ENCODE assay signal across 14 cellular contexts in the genomic region with DNA sequence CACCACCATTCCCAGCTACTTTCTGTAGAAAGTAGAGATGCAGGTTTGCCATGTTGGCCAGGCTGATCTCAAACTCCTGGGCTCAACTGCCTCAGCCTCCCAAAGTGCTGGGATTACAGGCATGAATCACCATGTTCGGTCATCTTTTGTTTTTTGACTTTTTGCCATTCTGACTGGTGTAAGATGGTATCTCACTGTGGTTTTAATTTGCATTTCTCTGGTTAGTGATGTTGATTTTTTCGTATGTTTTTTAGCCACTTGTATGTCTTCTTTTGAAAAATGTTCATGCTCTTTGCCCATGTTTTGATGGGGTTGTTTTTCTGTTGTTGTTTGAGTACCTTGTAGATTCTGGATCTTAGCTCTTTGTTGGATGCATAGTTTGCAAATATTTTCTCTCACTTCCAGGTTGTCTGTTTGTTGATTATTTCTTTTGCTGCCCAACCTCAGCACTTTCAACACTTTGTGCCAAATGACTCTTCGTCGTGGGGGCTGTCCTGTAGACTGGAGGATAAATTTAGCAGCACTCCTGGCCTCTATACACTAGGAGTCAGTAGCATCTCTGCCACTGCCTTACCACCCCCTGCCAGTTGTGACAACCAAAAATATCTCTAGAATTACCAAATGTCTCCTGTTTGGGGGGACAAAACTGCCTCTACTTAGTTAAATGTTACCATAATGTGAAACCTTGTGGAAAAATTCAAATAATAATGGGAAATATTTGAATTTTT. TPM values are rescaled to one million over a fixed set of nuclear protein-coding genes. Genes with fewer than 3 reads are reported as not detected.
DNase-seq lines count a peak whose midpoint lies in the region; ATAC-seq, FAIRE-seq and TF ChIP-seq lines count a peak whose summit lies in the region.
"Had no signal": no experiment of that assay in that cellular context is flagged by ENCODE, and none has a peak within 500 bp of the region (broad histone marks: within the 10 kb centered on the region; RNA-seq: fewer than 3 reads in every experiment).

No MANE protein-coding gene starts in this region.

- TF ChIP-seq POLR2A in GM12892 (IDR thresholded peaks at IDR 0.05; ENCODE audit: low read depth, low read length) = no peak

- POLR2A ChIA-PET in activated CD4-positive, alpha-beta memory T cell treated with anti-CD3 and anti-CD28 coated beads, Interleukin-2, amount 10 ng/mL, durations not matched to agents 7 days and 5 days (lab: Charles Lee) = interaction anchor here (1.0 kb wide), 1 partner anchor 26 kb away, joined by 3 read pairs; no protein-coding TSS in a partner anchor

- H3K9me3 Mint-ChIP-seq in activated CD4-positive, alpha-beta memory T cell treated with anti-CD3 and anti-CD28 coated beads, Interleukin-2, amount 10 ng/mL, durations not matched to agents 7 days and 5 days = no peaks in the 10 kb centered on the region
- H3K9me3 Mint-ChIP-seq: stimulated activated memory B cell treated with anti-CD40 and anti-IgM and Interleukin-4, amounts not matched to agents 10 μg/mL and 1 μg/mL and 100 μg/mL, for 72 hours had no signal

- peaks cover 15% of the 10 kb centered on the region for H3K27me3 Mint-ChIP-seq in activated CD4-positive, alpha-beta memory T cell treated with anti-CD3 and anti-CD28 coated beads, Interleukin-2, amount 10 ng/mL, durations not matched to agents 7 days and 5 days

- peak; percentile 80 for DNase-seq in HCEC 1CT
- no peak for DNase-seq in activated CD4-positive, alpha-beta memory T cell treated with anti-CD3 and anti-CD28 coated beads, Interleukin-2, amount 10 ng/mL, durations not matched to agents 7 days and 5 days
- peak; percentile 80 for DNase-seq in iris pigment epithelial cell (ENCODE audit: low read depth)
- DNase-seq in GOT3 (lab: John Stamatoyannopoulos, UW) = no peak
- DNase-seq in NCI-H146 (lab: John Stamatoyannopoulos, UW) = no peak
- DNase-seq in GM12892 (ENCODE audit: insufficient read length) = no peak
- DNase-seq: activated CD8-positive, alpha-beta memory T cell treated with anti-CD3 and anti-CD28 coated beads, Interleukin-2, amount 50 U/mL, for 4 hours; colonic mucosa; mucosa of descending colon; NCI-H524; spleen had no signal

- peak overlapping the region; percentile 62 for H3K27ac Mint-ChIP-seq in activated CD4-positive, alpha-beta memory T cell treated with anti-CD3 and anti-CD28 coated beads, Interleukin-2, amount 10 ng/mL, durations not matched to agents 7 days and 5 days
- H3K27ac Mint-ChIP-seq: stimulated activated memory B cell treated with anti-CD40 and anti-IgM and Interleukin-4, amounts not matched to agents 10 μg/mL and 1 μg/mL and 100 μg/mL, for 72 hours had no signal

- ATAC-seq in GM18498 (IDR thresholded peaks at IDR 0.05; ENCODE audit: unreplicated experiment) (peak; percentile 55), HG03521 (IDR thresholded peaks at IDR 0.05; ENCODE audit: unreplicated experiment) (no peak)
- ATAC-seq: mucosa of descending colon; stimulated activated memory B cell treated with anti-CD40 and anti-IgM and Interleukin-4, amounts not matched to agents 10 μg/mL and 1 μg/mL and 100 μg/mL, for 72 hours had no signal

- FAIRE-seq in GM12892 (lab: Jason Lieb, UNC) = no peak

- CTCF ChIA-PET in activated CD4-positive, alpha-beta memory T cell treated with anti-CD3 and anti-CD28 coated beads, Interleukin-2, amount 10 ng/mL, durations not matched to agents 7 days and 5 days (lab: Charles Lee) = no interaction called here

- H3K4me1 Mint-ChIP-seq in activated CD4-positive, alpha-beta memory T cell treated with anti-CD3 and anti-CD28 coated beads, Interleukin-2, amount 10 ng/mL, durations not matched to agents 7 days and 5 days = peaks cover 30% of the 10 kb centered on the region

- peaks cover under 1% of the 10 kb centered on the region for H3K36me3 Mint-ChIP-seq in activated CD4-positive, alpha-beta memory T cell treated with anti-CD3 and anti-CD28 coated beads, Interleukin-2, amount 10 ng/mL, durations not matched to agents 7 days and 5 days (ENCODE audit: low read depth)
- H3K36me3 Mint-ChIP-seq: stimulated activated memory B cell treated with anti-CD40 and anti-IgM and Interleukin-4, amounts not matched to agents 10 μg/mL and 1 μg/mL and 100 μg/mL, for 72 hours had no signal

- peak overlapping the region; percentile 19 for H3K4me3 Mint-ChIP-seq in activated CD4-positive, alpha-beta memory T cell treated with anti-CD3 and anti-CD28 coated beads, Interleukin-2, amount 10 ng/mL, durations not matched to agents 7 days and 5 days
- H3K4me3 Mint-ChIP-seq: stimulated activated memory B cell treated with anti-CD40 and anti-IgM and Interleukin-4, amounts not matched to agents 10 μg/mL and 1 μg/mL and 100 μg/mL, for 72 hours had no signal

RNA-seq across cellular contexts. Expression of a gene that starts 6.5 kb away (rescaled TPM):
- total RNA-seq in activated CD4-positive, alpha-beta memory T cell treated with anti-CD3 and anti-CD28 coated beads, Interleukin-2, amount 10 ng/mL, durations not matched to agents 7 days and 5 days = not detected
- polyA plus RNA-seq in GM12892 (2012; ENCODE audit: missing spikeins) = 0.53 TPM

RNA-seq across cellular contexts. Expression of a gene that starts 31.5 kb away (rescaled TPM):
- 10 to 100 TPM; 22.2 to 26.5 TPM for total RNA-seq in activated CD4-positive, alpha-beta memory T cell treated with anti-CD3 and anti-CD28 coated beads, Interleukin-2, amount 10 ng/mL, durations not matched to agents 7 days and 5 days
- 18.9 TPM for polyA plus RNA-seq in GM12892 (2012; ENCODE audit: missing spikeins)

Comparison
In these comparisons a context has a peak if more than half of its experiments do, and no peak if none do; other contexts are left out.
1. DNase-seq: peak in HCEC 1CT (single experiment) and iris pigment epithelial cell (single experiment); none in activated CD4-positive, alpha-beta memory T cell treated with anti-CD3 and anti-CD28 coated beads, Interleukin-2, amount 10 ng/mL, durations not matched to agents 7 days and 5 days (single experiment), GOT3 (single experiment), NCI-H146 (single experiment) and GM12892 (single experiment).